In the genomic region with DNA sequence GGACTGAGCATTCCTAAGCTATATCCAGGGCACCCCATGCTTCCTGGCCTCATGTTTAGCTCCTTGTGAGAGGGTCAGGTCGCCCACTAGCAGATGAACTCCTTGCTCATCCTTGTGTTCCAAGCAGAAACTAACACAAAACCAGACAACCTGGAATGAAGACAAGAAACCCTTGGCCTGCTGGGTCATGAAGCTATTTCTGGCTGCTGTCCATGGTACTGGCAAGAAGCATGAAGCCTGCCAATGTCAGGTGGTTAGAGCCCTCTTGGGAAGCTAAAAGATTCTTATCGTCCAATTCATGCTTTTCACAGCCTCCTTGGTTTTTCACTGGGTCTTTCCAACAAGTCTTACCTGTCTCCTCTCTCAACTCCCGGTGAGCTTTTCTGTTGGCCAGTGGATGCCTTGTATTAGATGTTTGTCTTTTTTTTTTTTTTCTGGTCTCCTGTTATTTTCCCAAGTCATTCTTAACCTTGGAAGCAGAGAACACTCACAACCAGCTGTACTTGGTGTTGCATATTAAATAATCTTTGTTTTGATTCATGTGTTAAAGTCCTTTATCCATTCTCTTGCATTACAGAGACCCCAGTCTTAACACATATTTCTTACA, we compare ENCODE assay signal across 11 cellular contexts.
A peak's percentile ranks its signal among the peaks of the same experiment; 100 is the strongest.
DNase-seq lines count a peak whose midpoint lies in the region; ATAC-seq and TF ChIP-seq lines count a peak whose summit lies in the region.
"Had no signal": no experiment of that assay in that cellular context is flagged by ENCODE, and none has a peak within 500 bp of the region (broad histone marks: within the 10 kb centered on the region; RNA-seq: fewer than 3 reads in every experiment).

No MANE protein-coding gene starts in this region.

- TF ChIP-seq EP300 in SK-N-SH (IDR thresholded peaks at IDR 0.05; ENCODE audit: borderline replicate concordance in 1 of 2, low read depth in 1 of 2, low read length in 1 of 2): no peak

- H3K4me1 ChIP-seq in right atrium auricular region: no peaks in the 10 kb centered on the region
- peaks cover 11 to 51% of the 10 kb centered on the region in 2 experiments for H3K4me1 ChIP-seq in SK-N-SH (ENCODE audit: control insufficient read depth in 1 of 2, insufficient read depth in 2 of 2, low read depth in 1 of 2, low read length in 1 of 2)
- no peaks in the 10 kb centered on the region for H3K4me1 ChIP-seq in foreskin keratinocyte
- peaks cover 27% of the 10 kb centered on the region for H3K4me1 ChIP-seq in vagina

- H3K27ac ChIP-seq in right atrium auricular region (no peak overlapping the region), SK-N-SH (ENCODE audit: low read depth in 2 of 2, low read length in 1 of 2) (peak overlapping the region; percentile 83 to 99; a peak in 3 of 4 replicates), foreskin keratinocyte (no peak overlapping the region), vagina (peak overlapping the region; percentile 55)
- H3K27ac ChIP-seq: BLaER1 treated with 17β-estradiol and CSF1 and Interleukin-3, amounts not matched to agents 10 nM and 100 nM had no signal

- 50% methylated on average over 3 of the region's 3 CpGs for WGBS in SK-N-SH (ENCODE audit: low lambda C conversion rate)

- POLR2A ChIA-PET in SK-N-SH (lab: Yijun Ruan, JAX): interaction anchor here (1.0 kb wide), 1 partner anchor 166 kb away, joined by 3 read pairs; no protein-coding TSS in a partner anchor

- DNase-seq in Right ventricle myocardium superior (no peak), right atrium auricular region (ENCODE audit: low spot score) (no peak), SK-N-SH (no peak), foreskin keratinocyte (peak; percentile 5 to 34), vagina (ENCODE audit: extremely low spot score in 2 of 2) (peak in 1 of 2 donors; percentile 80), globus pallidus (ENCODE audit: low spot score) (no peak)
- no peak for DNase-seq in activated CD4-positive, alpha-beta T cell treated with anti-CD3 and anti-CD28 coated beads, Interleukin-2, amount 50 U/mL, for 1 hour
- DNase-seq: NCI-H2107; stimulated activated CD4-positive, alpha-beta T cell treated with anti-CD3 and anti-CD28 coated beads, Interleukin-1b, Interleukin-23, amount 100 ng/mL, for 48 hours had no signal

- ATAC-seq in Right ventricle myocardium superior (ENCODE audit: poor library complexity) (peak; percentile 46), foreskin keratinocyte (peak; percentile 44), HG03159 (IDR thresholded peaks at IDR 0.05; ENCODE audit: unreplicated experiment) (no peak)

- intact Hi-C loops in Right ventricle myocardium superior (cut with DNase I) (no loop called here), vagina (cut with DNase I) (no loop called here)

- H3K9me3 ChIP-seq in right atrium auricular region: no peaks in the 10 kb centered on the region
- H3K9me3 ChIP-seq in SK-N-SH: peaks cover 7% of the 10 kb centered on the region; the same call in 1 of the 2 replicates
- H3K9me3 ChIP-seq in vagina: no peaks in the 10 kb centered on the region

- no peaks in the 10 kb centered on the region for H3K27me3 ChIP-seq in right atrium auricular region
- no peaks in the 10 kb centered on the region for H3K27me3 ChIP-seq in SK-N-SH (ENCODE audit: insufficient read depth)
- H3K27me3 ChIP-seq in foreskin keratinocyte: peaks cover 43% of the 10 kb centered on the region
- H3K27me3 ChIP-seq in vagina: no peaks in the 10 kb centered on the region
- H3K27me3 ChIP-seq: BLaER1 treated with 17β-estradiol and CSF1 and Interleukin-3, amounts not matched to agents 10 nM and 100 nM had no signal

- H3F3A ChIP-seq in SK-N-SH (replicated peaks; ENCODE audit: insufficient read depth): peaks cover 11% of the 10 kb centered on the region

- H3K36me3 ChIP-seq in right atrium auricular region (no peaks in the 10 kb centered on the region), SK-N-SH (replicated peaks in 1 of 2; ENCODE audit: control insufficient read depth in 1 of 2, insufficient read depth in 2 of 2, low read length in 1 of 2) (no peaks in the 10 kb centered on the region), vagina (no peaks in the 10 kb centered on the region)
- H3K36me3 ChIP-seq: BLaER1 treated with 17β-estradiol and CSF1 and Interleukin-3, amounts not matched to agents 10 nM and 100 nM had no signal

- TF ChIP-seq CTCF in right atrium auricular region (IDR thresholded peaks at IDR 0.05) (no peak), SK-N-SH (IDR thresholded peaks at IDR 0.05) (no peak), foreskin keratinocyte (conservative IDR thresholded peaks at IDR 0.05) (no peak), vagina (IDR thresholded peaks at IDR 0.05) (no peak)

- no peaks in the 10 kb centered on the region for H4K20me1 ChIP-seq in SK-N-SH (ENCODE audit: insufficient read depth)
- H4K20me1 ChIP-seq: BLaER1 treated with 17β-estradiol and CSF1 and Interleukin-3, amounts not matched to agents 10 nM and 100 nM had no signal

- CTCF ChIA-PET in SK-N-SH (lab: Yijun Ruan, JAX): interaction anchor here (1.1 to 4.4 kb wide), 3 partner anchors 39 to 395 kb away, joined by 3 to 26 read pairs (median 3); no protein-coding TSS in a partner anchor

- H3K9me2 ChIP-seq in SK-N-SH: no peaks in the 10 kb centered on the region

- H3K9ac ChIP-seq in SK-N-SH: no peak overlapping the region
- H3K9ac ChIP-seq: BLaER1 treated with 17β-estradiol and CSF1 and Interleukin-3, amounts not matched to agents 10 nM and 100 nM had no signal

- no peak for TF ChIP-seq RAD21 in SK-N-SH (IDR thresholded peaks at IDR 0.05; ENCODE audit: low read length)

- TF ChIP-seq POLR2A in vagina (IDR thresholded peaks at IDR 0.05): no peak

- H2AFZ ChIP-seq in SK-N-SH (ENCODE audit: low read depth): no peak overlapping the region

- H3K4me3 ChIP-seq in right atrium auricular region (no peak overlapping the region), SK-N-SH (ENCODE audit: low read depth in 2 of 2, low read length in 1 of 2) (no peak overlapping the region), vagina (no peak overlapping the region)
- H3K4me3 ChIP-seq: BLaER1 treated with 17β-estradiol and CSF1 and Interleukin-3, amounts not matched to agents 10 nM and 100 nM had no signal

- H3K4me2 ChIP-seq in SK-N-SH: peak overlapping the region; percentile 28; the same call in 1 of the 2 replicates
- H3K4me2 ChIP-seq: BLaER1 treated with 17β-estradiol and CSF1 and Interleukin-3, amounts not matched to agents 10 nM and 100 nM had no signal

- H3K79me2 ChIP-seq in SK-N-SH (ENCODE audit: insufficient read depth): no peaks in the 10 kb centered on the region

TF ChIP-seq in SK-N-SH, 30 proteins besides CTCF, POLR2A, EP300 and RAD21:
- TF ChIP-seq TEAD4 (IDR thresholded peaks at IDR 0.05; ENCODE audit: borderline replicate concordance, insufficient read depth): no peak
- TF ChIP-seq, protein P1, sequence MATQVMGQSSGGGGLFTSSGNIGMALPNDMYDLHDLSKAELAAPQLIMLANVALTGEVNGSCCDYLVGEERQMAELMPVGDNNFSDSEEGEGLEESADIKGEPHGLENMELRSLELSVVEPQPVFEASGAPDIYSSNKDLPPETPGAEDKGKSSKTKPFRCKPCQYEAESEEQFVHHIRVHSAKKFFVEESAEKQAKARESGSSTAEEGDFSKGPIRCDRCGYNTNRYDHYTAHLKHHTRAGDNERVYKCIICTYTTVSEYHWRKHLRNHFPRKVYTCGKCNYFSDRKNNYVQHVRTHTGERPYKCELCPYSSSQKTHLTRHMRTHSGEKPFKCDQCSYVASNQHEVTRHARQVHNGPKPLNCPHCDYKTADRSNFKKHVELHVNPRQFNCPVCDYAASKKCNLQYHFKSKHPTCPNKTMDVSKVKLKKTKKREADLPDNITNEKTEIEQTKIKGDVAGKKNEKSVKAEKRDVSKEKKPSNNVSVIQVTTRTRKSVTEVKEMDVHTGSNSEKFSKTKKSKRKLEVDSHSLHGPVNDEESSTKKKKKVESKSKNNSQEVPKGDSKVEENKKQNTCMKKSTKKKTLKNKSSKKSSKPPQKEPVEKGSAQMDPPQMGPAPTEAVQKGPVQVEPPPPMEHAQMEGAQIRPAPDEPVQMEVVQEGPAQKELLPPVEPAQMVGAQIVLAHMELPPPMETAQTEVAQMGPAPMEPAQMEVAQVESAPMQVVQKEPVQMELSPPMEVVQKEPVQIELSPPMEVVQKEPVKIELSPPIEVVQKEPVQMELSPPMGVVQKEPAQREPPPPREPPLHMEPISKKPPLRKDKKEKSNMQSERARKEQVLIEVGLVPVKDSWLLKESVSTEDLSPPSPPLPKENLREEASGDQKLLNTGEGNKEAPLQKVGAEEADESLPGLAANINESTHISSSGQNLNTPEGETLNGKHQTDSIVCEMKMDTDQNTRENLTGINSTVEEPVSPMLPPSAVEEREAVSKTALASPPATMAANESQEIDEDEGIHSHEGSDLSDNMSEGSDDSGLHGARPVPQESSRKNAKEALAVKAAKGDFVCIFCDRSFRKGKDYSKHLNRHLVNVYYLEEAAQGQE (IDR thresholded peaks at IDR 0.05; ENCODE audit: low read depth, low read length): peak; percentile 100
- TF ChIP-seq MEF2A (IDR thresholded peaks at IDR 0.05; ENCODE audit: borderline replicate concordance, low read depth): no peak
- no peak for TF ChIP-seq GABPA (IDR thresholded peaks at IDR 0.05; ENCODE audit: low read depth)
- no peak for TF ChIP-seq SMC3 (IDR thresholded peaks at IDR 0.05; ENCODE audit: low read depth, low read length)
- TF ChIP-seq TCF12 (IDR thresholded peaks at IDR 0.05): peak; percentile 19; the same call in 1 of the 2 replicates
- no peak for TF ChIP-seq EZH2phosphoT487 (IDR thresholded peaks at IDR 0.05; ENCODE audit: borderline replicate concordance, low read depth)
- TF ChIP-seq, protein P2, sequence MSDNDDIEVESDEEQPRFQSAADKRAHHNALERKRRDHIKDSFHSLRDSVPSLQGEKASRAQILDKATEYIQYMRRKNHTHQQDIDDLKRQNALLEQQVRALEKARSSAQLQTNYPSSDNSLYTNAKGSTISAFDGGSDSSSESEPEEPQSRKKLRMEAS (IDR thresholded peaks at IDR 0.05; ENCODE audit: low read depth): no peak
- TF ChIP-seq CHD2 (IDR thresholded peaks at IDR 0.05; ENCODE audit: low read length, partially characterized antibody): no peak
- TF ChIP-seq FOXJ3 (CRISPR knock-in tag; IDR thresholded peaks at IDR 0.05): no peak
- no peak for TF ChIP-seq RCOR1 (IDR thresholded peaks at IDR 0.05; ENCODE audit: low read length)
TF ChIP-seq in SK-N-SH: peak in this region for 2.

Comparison
In these comparisons a context has a peak if more than half of its experiments do, and no peak if none do; other contexts are left out.
1. DNase-seq: peak in foreskin keratinocyte (2 of 2); none in Right ventricle myocardium superior (single experiment), right atrium auricular region (single experiment), SK-N-SH (single experiment), globus pallidus (single experiment) and activated CD4-positive, alpha-beta T cell treated with anti-CD3 and anti-CD28 coated beads, Interleukin-2, amount 50 U/mL, for 1 hour (single experiment).
2. H3K27ac ChIP-seq: peak in SK-N-SH (2 of 2) and vagina (single experiment); none in right atrium auricular region (0 of 2) and foreskin keratinocyte (single experiment).